17 cellular contexts compared by ENCODE assay signal in genomic region chr11:13535819-13536218, GRCh38. TPM values are rescaled to one million over a fixed set of nuclear protein-coding genes. Genes with fewer than 3 reads are reported as not detected.
DNase-seq lines count a peak whose midpoint lies in the region; ATAC-seq and TF ChIP-seq lines count a peak whose summit lies in the region.
"Had no signal": no experiment of that assay in that cellular context is flagged by ENCODE, and none has a peak within 500 bp of the region (broad histone marks: within the 10 kb centered on the region; RNA-seq: fewer than 3 reads in every experiment).

No MANE protein-coding gene starts in this region.

- no peaks in the 10 kb centered on the region for H3K27me3 ChIP-seq in neural progenitor cell

- H3K9ac ChIP-seq in neural progenitor cell: no peak overlapping the region

- H3K4me3 Mint-ChIP-seq in neural progenitor cell: no peak overlapping the region
- H3K4me3 Mint-ChIP-seq: stimulated activated memory B cell treated with anti-CD40 and anti-IgM and Interleukin-4, amounts not matched to agents 10 μg/mL and 1 μg/mL and 100 μg/mL, for 72 hours; T-helper 17 cell had no signal

- H3K4me1 ChIP-seq in neural progenitor cell: no peaks in the 10 kb centered on the region
- H3K4me1 ChIP-seq: gastroesophageal sphincter had no signal

- H3K4me3 ChIP-seq in neural progenitor cell: no peak overlapping the region
- H3K4me3 ChIP-seq: gastroesophageal sphincter had no signal

- H3K36me3 Mint-ChIP-seq in neural progenitor cell: no peaks in the 10 kb centered on the region

- H3K9me3 Mint-ChIP-seq in neural progenitor cell: peaks cover 20% of the 10 kb centered on the region

- H3K36me3 ChIP-seq in neural progenitor cell: no peaks in the 10 kb centered on the region
- H3K36me3 ChIP-seq: gastroesophageal sphincter had no signal

- no peaks in the 10 kb centered on the region for H4K20me1 ChIP-seq in neural progenitor cell (ENCODE audit: low read depth)

- no peaks in the 10 kb centered on the region for H3K9me3 ChIP-seq in neural progenitor cell (ENCODE audit: low read depth)

- no peak overlapping the region for H3K27ac ChIP-seq in neural progenitor cell
- H3K27ac ChIP-seq: gastroesophageal sphincter had no signal

- H3K79me2 ChIP-seq in neural progenitor cell (ENCODE audit: low read depth): no peaks in the 10 kb centered on the region

- H2AFZ ChIP-seq in neural progenitor cell (replicated peaks): no peak overlapping the region

- peak; percentile 19 for DNase-seq in NCI-H748 (lab: John Stamatoyannopoulos, UW; ENCODE audit: unreplicated experiment)
- DNase-seq in NCI-H748 treated with DMSO at 0.1 percent for 48 hours (lab: John Stamatoyannopoulos, UW): no peak
- peak; percentile 29 for DNase-seq in NAMALWA (ENCODE audit: low spot score)
- DNase-seq in astrocyte of the hippocampus (ENCODE audit: low read depth, low spot score): peak; percentile 5
- DNase-seq in neural progenitor cell (ENCODE audit: low spot score): peak; percentile 18
- DNase-seq in SIG-M5 treated with dmso at 0.1 percent for 504 hours (lab: John Stamatoyannopoulos, UW; ENCODE audit: unreplicated experiment): no peak
- DNase-seq: effector CD8-positive, alpha-beta T cell; NCI-H1694; stimulated activated CD4-positive, alpha-beta T cell treated with anti-CD3 and anti-CD28 coated beads, Interleukin-2, amount 100 ng/mL, for 48 hours; T-helper 17 cell had no signal

- peak; percentile 28 for TF ChIP-seq CTCF in neural progenitor cell (IDR thresholded peaks at IDR 0.05)

- H3K4me2 ChIP-seq in neural progenitor cell: no peak overlapping the region

- ATAC-seq in GM19467 (IDR thresholded peaks at IDR 0.05; ENCODE audit: unreplicated experiment) (no peak), GM18498 (IDR thresholded peaks at IDR 0.05; ENCODE audit: unreplicated experiment) (no peak)
- ATAC-seq: gastroesophageal sphincter; stimulated activated memory B cell treated with anti-CD40 and anti-IgM and Interleukin-4, amounts not matched to agents 10 μg/mL and 1 μg/mL and 100 μg/mL, for 72 hours; T-helper 17 cell had no signal

- H3K27me3 Mint-ChIP-seq in neural progenitor cell (ENCODE audit: insufficient read depth, low read depth): peaks cover 6% of the 10 kb centered on the region
- H3K27me3 Mint-ChIP-seq: T-helper 17 cell had no signal

- H3F3A ChIP-seq in neural progenitor cell (ENCODE audit: low read depth): no peaks in the 10 kb centered on the region

- no peaks in the 10 kb centered on the region for H3K4me1 Mint-ChIP-seq in neural progenitor cell
- H3K4me1 Mint-ChIP-seq: stimulated activated memory B cell treated with anti-CD40 and anti-IgM and Interleukin-4, amounts not matched to agents 10 μg/mL and 1 μg/mL and 100 μg/mL, for 72 hours; T-helper 17 cell had no signal

- H3K27ac Mint-ChIP-seq in neural progenitor cell: no peak overlapping the region
- H3K27ac Mint-ChIP-seq: stimulated activated memory B cell treated with anti-CD40 and anti-IgM and Interleukin-4, amounts not matched to agents 10 μg/mL and 1 μg/mL and 100 μg/mL, for 72 hours; T-helper 17 cell had no signal

RNA-seq across cellular contexts. Expression of gene PTH, which starts 40.0 kb away (rescaled TPM):
- total RNA-seq in neural progenitor cell (ENCODE audit: low replicate concordance): not detected in 2 replicates
- total RNA-seq: astrocyte, gastroesophageal sphincter, kidney epithelial cell, T-helper 17 cell, urinary bladder had no signal

Comparison
In these comparisons a context has a peak if more than half of its experiments do, and no peak if none do; other contexts are left out.
1. DNase-seq: peak in NCI-H748 (single experiment), NAMALWA (single experiment), astrocyte of the hippocampus (single experiment) and neural progenitor cell (single experiment); none in NCI-H748 treated with DMSO at 0.1 percent for 48 hours (single experiment) and SIG-M5 treated with dmso at 0.1 percent for 504 hours (single experiment).